ENCODE assay signal across 8 cellular contexts in the genomic region with DNA sequence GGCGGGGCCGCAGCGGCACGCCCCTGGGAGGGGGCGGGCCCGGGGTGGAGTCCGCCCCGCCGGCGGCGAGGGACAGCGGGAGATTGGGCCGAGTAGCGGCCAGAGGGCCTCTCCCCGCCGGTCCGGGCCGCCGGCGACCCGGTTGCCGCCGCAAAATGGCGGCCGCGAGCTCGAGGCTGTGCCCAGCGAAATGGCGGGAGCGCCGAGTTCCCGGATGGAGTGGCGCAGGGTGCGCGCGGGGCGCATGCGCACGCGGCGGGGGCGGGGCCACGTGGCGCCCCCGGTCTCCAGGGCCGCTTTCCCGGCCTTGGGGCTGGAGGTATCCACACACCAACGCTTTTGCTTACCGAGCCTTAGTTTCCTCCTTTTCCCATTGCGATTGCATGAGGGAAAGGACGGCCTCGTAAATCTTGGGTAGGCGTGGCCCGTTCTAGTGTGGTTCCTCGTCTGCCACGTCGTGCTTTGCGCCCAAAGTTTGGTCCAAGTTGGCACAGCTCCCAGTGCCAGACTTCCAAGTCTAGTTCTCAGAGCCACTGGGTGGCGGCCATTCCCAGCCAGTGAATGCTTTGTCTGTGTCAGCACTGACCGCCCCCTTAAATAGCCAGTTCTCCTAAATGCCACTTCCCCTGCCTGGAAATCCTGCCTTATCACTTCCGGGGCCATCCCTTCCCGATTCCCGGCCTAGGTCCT. TPM values are rescaled to one million over a fixed set of nuclear protein-coding genes. Genes with fewer than 3 reads are reported as not detected.
DNase-seq lines count a peak whose midpoint lies in the region; ATAC-seq and TF ChIP-seq lines count a peak whose summit lies in the region.

No MANE protein-coding gene starts in this region.

- no peaks in the 10 kb centered on the region for H3K27me3 ChIP-seq in duodenal mucosa (ENCODE audit: control insufficient read depth in 1 of 2, insufficient read depth in 2 of 2, low read length in 2 of 2)

- H3K4me3 ChIP-seq in duodenal mucosa (ENCODE audit: low read depth in 1 of 2, low read length in 2 of 2) (peak overlapping the region; percentile 96 to 100), lower leg skin (ENCODE audit: low read depth, poor library complexity, severe bottlenecking) (peak overlapping the region; percentile 58)

- no peaks in the 10 kb centered on the region for H3K9me3 ChIP-seq in duodenal mucosa (ENCODE audit: control insufficient read depth in 1 of 2, low read length in 2 of 2)

- 0% methylated on average over 39 to 52 of the region's 63 CpGs for WGBS in lower leg skin, 2 donors

- peak; percentile 17 for ATAC-seq in HG03139 (IDR thresholded peaks at IDR 0.05; ENCODE audit: unreplicated experiment)

- peak overlapping the region; percentile 86 to 98 for H3K9ac ChIP-seq in duodenal mucosa (ENCODE audit: low read depth in 1 of 2, low read length in 2 of 2)

- H3K36me3 ChIP-seq in duodenal mucosa (ENCODE audit: control insufficient read depth in 1 of 2, insufficient read depth in 2 of 2, low read length in 2 of 2) = peaks cover 30 to 41% of the 10 kb centered on the region in 2 donors

- TF ChIP-seq POLR2A in GM18951 (IDR thresholded peaks at IDR 0.05; ENCODE audit: extremely low read depth, insufficient read depth, insufficient read length) (peak; percentile 63), lower leg skin (IDR thresholded peaks at IDR 0.05) (no peak)

- H3K4me1 ChIP-seq in duodenal mucosa (ENCODE audit: control insufficient read depth in 1 of 2, insufficient read depth in 2 of 2, low read length in 2 of 2) = peaks cover 64 to 84% of the 10 kb centered on the region in 2 donors

- in situ Hi-C loops in GM18951 (cut with MboI; ENCODE audit: low sequenced_read_pairs, unreplicated experiment) = no loop called here

- intact Hi-C loops in lower leg skin (cut with DNase I; ENCODE audit: low total_unique reads) = loop anchor here (5.0 kb wide), 1 partner anchor 167 kb away; a partner anchor contains a TSS

- peak overlapping the region; percentile 98 for H3K27ac ChIP-seq in duodenal mucosa (ENCODE audit: low read depth, low read length)

- DNase-seq in AG09319 (ENCODE audit: extremely low read depth, low read depth) = peak; percentile 66
- DNase-seq in NCI-H446 (lab: John Stamatoyannopoulos, UW) = peak; percentile 92 to 98
- peak; percentile 83 for DNase-seq in activated CD4-positive, alpha-beta T cell treated with anti-CD3 and anti-CD28 coated beads, Interleukin-2, amount 50 U/mL, for 1 hour
- DNase-seq in lower leg skin (ENCODE audit: low spot score in 2 of 2) = peak; percentile 82 to 97
- DNase-seq in stimulated activated CD4-positive, alpha-beta T cell treated with anti-CD3 and anti-CD28 coated beads, Interleukin-4, amount 100 ng/mL, for 4 hours = peak; percentile 83

- peak; percentile 2; the same call in 1 of the 2 replicates for TF ChIP-seq CTCF in AG09319 (IDR thresholded peaks at IDR 0.05; ENCODE audit: low read depth, low read length)
- no peak for TF ChIP-seq CTCF in lower leg skin (IDR thresholded peaks at IDR 0.05)

RNA-seq across cellular contexts. Expression of a gene that starts 0.5 kb away (rescaled TPM):
- 100 to 1,000 TPM; 496 to 546 (median 545) TPM for total RNA-seq in lower leg skin

RNA-seq across cellular contexts. Expression of a gene that starts 5.7 kb away (rescaled TPM):
- 10 to 100 TPM; 66.3 to 74.1 (median 68.8) TPM for total RNA-seq in lower leg skin

RNA-seq across cellular contexts. Expression of a gene that starts 16.1 kb away (rescaled TPM):
- total RNA-seq in lower leg skin = not detected

RNA-seq across cellular contexts. Expression of a gene that starts 21.2 kb away (rescaled TPM):
- total RNA-seq in lower leg skin = 100 to 1,000 TPM in 1 of 4 donors, 10 to 100 TPM in 3; 59.7 to 119 (median 78.7) TPM

RNA-seq across cellular contexts. Expression of a gene that starts 28.1 kb away (rescaled TPM):
- total RNA-seq in lower leg skin = 100 to 1,000 TPM; 121 to 198 (median 146) TPM

Comparison
In these comparisons a context has a peak if more than half of its experiments do, and no peak if none do; other contexts are left out.
1. Peak in every context shown above with its lines: DNase-seq, ATAC-seq, H3K4me3 ChIP-seq and H3K27ac ChIP-seq.